In the genomic region with DNA sequence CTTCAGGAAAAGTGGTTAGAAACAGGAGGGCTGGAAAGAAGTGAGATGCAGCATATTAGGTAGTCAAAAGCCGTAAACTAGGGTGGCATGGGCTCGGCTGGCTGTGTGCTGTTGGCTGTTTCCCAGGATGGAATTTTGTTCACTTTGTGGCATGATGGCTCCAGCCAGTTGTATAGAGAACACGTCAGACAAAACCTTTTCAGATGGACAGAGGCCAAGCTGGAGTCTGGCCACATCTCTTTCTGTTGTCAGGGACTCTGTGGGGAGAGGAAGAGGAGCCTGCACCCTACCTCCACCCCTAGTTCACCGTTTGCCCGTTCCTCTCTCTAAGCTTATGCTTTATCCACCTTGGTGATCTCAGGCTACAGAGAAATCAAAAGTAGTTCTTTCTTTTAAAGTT, we compare ENCODE assay signal across 1 cellular context.
TF ChIP-seq lines count a peak whose summit lies in the region.

No MANE protein-coding gene starts in this region.

TF ChIP-seq in endothelial cell of umbilical vein, 7 proteins besides CTCF, POLR2A, EP300 and RAD21:
- TF ChIP-seq GATA2 (IDR thresholded peaks at IDR 0.05; ENCODE audit: insufficient read depth, insufficient read length, low read depth, low read length): no peak
- TF ChIP-seq EZH2 (IDR thresholded peaks at IDR 0.05; ENCODE audit: borderline replicate concordance, low read depth, low read length, severe bottlenecking): no peak
- TF ChIP-seq JUN (IDR thresholded peaks at IDR 0.05; ENCODE audit: borderline replicate concordance, insufficient read depth, insufficient read length, low read depth): no peak
- no peak for TF ChIP-seq MYC (IDR thresholded peaks at IDR 0.05; ENCODE audit: low read depth, low read length)
- no peak for TF ChIP-seq FOS (IDR thresholded peaks at IDR 0.05; ENCODE audit: borderline replicate concordance, insufficient read depth, low read length)
- TF ChIP-seq, protein P1, sequence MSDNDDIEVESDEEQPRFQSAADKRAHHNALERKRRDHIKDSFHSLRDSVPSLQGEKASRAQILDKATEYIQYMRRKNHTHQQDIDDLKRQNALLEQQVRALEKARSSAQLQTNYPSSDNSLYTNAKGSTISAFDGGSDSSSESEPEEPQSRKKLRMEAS (IDR thresholded peaks at IDR 0.05; ENCODE audit: insufficient read depth, insufficient read length): no peak
- TF ChIP-seq POLR2AphosphoS5 (IDR thresholded peaks at IDR 0.05; ENCODE audit: insufficient read depth, low read depth, low read length): no peak
